In genomic region chr9:21017092-21017491, GRCh38 we compare ENCODE assay signal across 15 cellular contexts. TPM values are rescaled to one million over a fixed set of nuclear protein-coding genes. Genes with fewer than 3 reads are reported as not detected.
A peak's percentile ranks its signal among the peaks of the same experiment; 100 is the strongest.
DNase-seq lines count a peak whose midpoint lies in the region; FAIRE-seq and TF ChIP-seq lines count a peak whose summit lies in the region.
"Had no signal": no experiment of that assay in that cellular context is flagged by ENCODE, and none has a peak within 500 bp of the region (broad histone marks: within the 10 kb centered on the region; RNA-seq: fewer than 3 reads in every experiment).

No MANE protein-coding gene starts in this region.

- H3K9me3 ChIP-seq in fibroblast of lung (ENCODE audit: control insufficient read depth, insufficient read depth, low read depth, low read length) = no peaks in the 10 kb centered on the region
- no peaks in the 10 kb centered on the region for H3K9me3 ChIP-seq in skeletal muscle satellite cell (replicated peaks; ENCODE audit: low read length)
- H3K9me3 ChIP-seq: pancreas had no signal

- H4K20me1 ChIP-seq in fibroblast of lung (ENCODE audit: control insufficient read depth, extremely low read depth, insufficient read depth, low read length) = no peaks in the 10 kb centered on the region

- DNase-seq in H54 (ENCODE audit: insufficient read length, low spot score) (no peak), RWPE1 (ENCODE audit: low spot score) (peak; percentile 90), fibroblast of lung (ENCODE audit: low read depth in 2 of 2) (peak; percentile 67), substantia nigra (lab: John Stamatoyannopoulos, UW) (no peak), HUDEP-2 (lab: John Stamatoyannopoulos, UW; ENCODE audit: unreplicated experiment in 76 of 76) (no peak)
- DNase-seq in activated effector memory CD4-positive, alpha-beta T cell treated with Interleukin-2 at 50 U/mL for 16 hours = no peak
- DNase-seq: activated CD4-positive, alpha-beta T cell treated with anti-CD3 and anti-CD28 coated beads, Interleukin-2, amount 50 U/mL, for 1 hour; activated T-cell treated with anti-CD3 and anti-CD28 coated beads, Interleukin-2, amount 50 U/mL, for 72 hours; anterior cingulate cortex; GF-D8; pancreas; SHP77; stimulated activated CD4-positive, alpha-beta T cell treated with anti-CD3 and anti-CD28 coated beads, Interleukin-12 subunit alpha, Interleukin-12 subunit beta, amount 100 ng/mL, for 4 hours had no signal

- no peak for TF ChIP-seq CTCF in RWPE1 (conservative IDR thresholded peaks at IDR 0.05; ENCODE audit: low read depth)
- TF ChIP-seq CTCF in fibroblast of lung (conservative IDR thresholded peaks at IDR 0.05 in 1 of 2, IDR thresholded peaks at IDR 0.05 in 1 of 2; ENCODE audit: low read depth in 1 of 2, low read length in 2 of 2) = no peak

- no peak overlapping the region for H3K4me3 ChIP-seq in fibroblast of lung (replicated peaks in 1 of 4; ENCODE audit: control extremely low read depth in 1 of 4, insufficient read depth in 1 of 4, low read depth in 3 of 4, low read length in 4 of 4)
- no peak overlapping the region for H3K4me3 ChIP-seq in skeletal muscle satellite cell (ENCODE audit: low read length)
- H3K4me3 ChIP-seq: pancreas had no signal

- CTCF ChIA-PET in RWPE1 (lab: Yijun Ruan, JAX) = no interaction called here

- H3K4me1 ChIP-seq in fibroblast of lung (ENCODE audit: control insufficient read depth, extremely low read depth, insufficient read depth, low read length) (no peaks in the 10 kb centered on the region), skeletal muscle satellite cell (ENCODE audit: control insufficient read depth, insufficient read depth, low read length) (peaks cover 17% of the 10 kb centered on the region)
- H3K4me1 ChIP-seq: pancreas had no signal

- H3K9ac ChIP-seq in fibroblast of lung (ENCODE audit: insufficient read depth, low read length) (no peak overlapping the region), skeletal muscle satellite cell (ENCODE audit: low read depth, low read length) (no peak overlapping the region)

- peak; percentile 96 for FAIRE-seq in H54 (lab: Jason Lieb, UNC)
- FAIRE-seq: HTR-8/SVneo, pancreas had no signal

- TF ChIP-seq POLR2A in H54 (IDR thresholded peaks at IDR 0.05; ENCODE audit: low read depth, low read length) = no peak

- H3K27me3 ChIP-seq in fibroblast of lung (ENCODE audit: control insufficient read depth, insufficient read depth, low read length) = no peaks in the 10 kb centered on the region
- H3K27me3 ChIP-seq in skeletal muscle satellite cell (ENCODE audit: control insufficient read depth, insufficient read depth, low read length) = no peaks in the 10 kb centered on the region
- H3K27me3 ChIP-seq: pancreas had no signal

- no peak overlapping the region for H2AFZ ChIP-seq in fibroblast of lung (ENCODE audit: low read length)

- no peak overlapping the region for H3K4me2 ChIP-seq in fibroblast of lung (ENCODE audit: extremely low read depth, insufficient read depth, low read length)
- peak overlapping the region; percentile 12 for H3K4me2 ChIP-seq in skeletal muscle satellite cell (ENCODE audit: low read length)

- H3K36me3 ChIP-seq in fibroblast of lung (ENCODE audit: control insufficient read depth, insufficient read depth, low read length) (no peaks in the 10 kb centered on the region), skeletal muscle satellite cell (ENCODE audit: insufficient read depth, low read length) (peaks cover 3% of the 10 kb centered on the region)
- H3K36me3 ChIP-seq: pancreas had no signal

- POLR2A ChIA-PET in RWPE1 (lab: Yijun Ruan, JAX; ENCODE audit: low non-redundant PET) = no interaction called here

- H3K79me2 ChIP-seq in fibroblast of lung (ENCODE audit: control insufficient read depth, insufficient read depth, low read length) = no peaks in the 10 kb centered on the region

- H3K27ac ChIP-seq in RWPE1 = no peak overlapping the region
- no peak overlapping the region for H3K27ac ChIP-seq in fibroblast of lung (ENCODE audit: insufficient read depth, low read length)
- no peak overlapping the region for H3K27ac ChIP-seq in substantia nigra (ENCODE audit: low read depth, low read length, poor library complexity, severe bottlenecking)
- H3K27ac ChIP-seq: pancreas had no signal

RNA-seq across cellular contexts. Expression of gene HACD4, which starts 14.3 kb away (rescaled TPM):
- total RNA-seq in fibroblast of lung = 12.3 and 24.9 TPM in 2 replicates
- 11.4 and 27.1 TPM in 2 replicates for polyA plus RNA-seq in fibroblast of lung
- polyA plus RNA-seq in fibroblast of lung (2012) = 5.6 and 12.4 TPM in 2 replicates
- 2.6 and 5.5 TPM in 2 replicates for polyA minus RNA-seq in fibroblast of lung (ENCODE audit: low replicate concordance)
- total RNA-seq in skeletal muscle satellite cell (2012; rRNA removed) = 2.2 and 2.5 TPM in 2 replicates

Comparison
In these comparisons a context has a peak if more than half of its experiments do, and no peak if none do; other contexts are left out.
1. DNase-seq: peak in RWPE1 (single experiment) and fibroblast of lung (2 of 2); none in H54 (single experiment), substantia nigra (0 of 49), HUDEP-2 (0 of 76) and activated effector memory CD4-positive, alpha-beta T cell treated with Interleukin-2 at 50 U/mL for 16 hours (single experiment).